In the genomic region with DNA sequence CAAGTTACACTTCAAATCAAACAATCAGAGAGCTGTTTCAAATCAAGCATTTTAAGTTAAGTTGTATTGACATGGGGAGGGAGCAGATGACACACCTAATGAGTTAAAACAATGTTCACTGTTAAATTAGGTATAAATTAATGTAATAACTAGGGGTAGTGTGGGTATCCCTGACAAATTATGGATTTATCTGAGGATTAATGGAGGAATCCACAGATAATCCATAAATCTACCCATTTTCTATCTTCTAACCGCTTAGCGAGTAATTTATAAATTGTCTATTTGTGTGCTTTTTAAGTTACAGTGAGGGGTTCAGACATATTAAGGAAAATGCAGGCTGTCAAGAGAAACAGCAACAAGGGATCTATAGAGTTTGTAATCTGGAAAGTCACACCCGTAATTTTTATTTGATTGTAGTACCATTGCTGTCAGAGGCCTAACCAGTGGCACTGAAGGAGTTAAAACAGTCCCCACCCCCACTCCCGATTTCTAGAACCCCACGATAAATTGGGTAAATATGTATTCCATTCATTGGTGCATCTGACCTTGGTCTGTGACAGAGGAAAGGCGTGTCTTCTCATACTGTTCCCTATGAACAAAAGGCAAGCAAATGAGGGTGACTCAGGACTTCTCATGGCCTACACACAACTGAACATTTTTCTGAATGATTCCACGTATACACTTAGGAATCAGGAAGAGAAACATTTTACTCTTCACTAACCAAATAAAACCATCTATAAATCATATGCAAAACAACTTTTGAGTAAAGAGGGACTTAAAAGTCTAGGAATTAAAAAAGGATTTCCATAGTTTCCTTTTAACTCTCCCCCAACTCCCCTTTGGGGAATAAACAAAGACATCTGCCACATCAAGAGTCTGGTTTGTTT, we compare ENCODE assay signal across 9 cellular contexts. TPM values are rescaled to one million over a fixed set of nuclear protein-coding genes. Genes with fewer than 3 reads are reported as not detected.
DNase-seq lines count a peak whose midpoint lies in the region; ATAC-seq, FAIRE-seq and TF ChIP-seq lines count a peak whose summit lies in the region.
"Had no signal": no experiment of that assay in that cellular context is flagged by ENCODE, and none has a peak within 500 bp of the region (broad histone marks: within the 10 kb centered on the region; RNA-seq: fewer than 3 reads in every experiment).

No MANE protein-coding gene starts in this region.

- peaks cover 6% of the 10 kb centered on the region; the same call in 1 of the 2 replicates for H4K20me1 ChIP-seq in SU-DHL-6 (ENCODE audit: low read depth, low read length)

- H3K4me3 Mint-ChIP-seq in activated CD4-positive, alpha-beta T cell treated with anti-CD3 and anti-CD28 coated beads, Interleukin-2, amount 10 ng/mL, durations not matched to agents 24 days and 14 days, result peak overlapping the region; percentile 89

- H3K9me3 ChIP-seq in SU-DHL-6 (ENCODE audit: insufficient read depth, low read length), result no peaks in the 10 kb centered on the region
- H3K9me3 ChIP-seq in effector memory CD4-positive, alpha-beta T cell (ENCODE audit: control insufficient read depth, low read length), result no peaks in the 10 kb centered on the region
- no peaks in the 10 kb centered on the region for H3K9me3 ChIP-seq in muscle layer of colon (ENCODE audit: low read length)

- no peak for ATAC-seq in HG02970 (IDR thresholded peaks at IDR 0.05; ENCODE audit: low FRiP score, unreplicated experiment)

- H3K27ac Mint-ChIP-seq in activated CD4-positive, alpha-beta T cell treated with anti-CD3 and anti-CD28 coated beads, Interleukin-2, amount 10 ng/mL, durations not matched to agents 24 days and 14 days, result peak overlapping the region; percentile 92

- TF ChIP-seq CTCF in SU-DHL-6 (IDR thresholded peaks at IDR 0.05; ENCODE audit: insufficient read depth, low read length, poor library complexity, severe bottlenecking), result no peak

- DNase-seq in activated CD4-positive, alpha-beta T cell treated with anti-CD3 and anti-CD28 coated beads, Interleukin-2, amount 10 ng/mL, durations not matched to agents 24 days and 14 days, result peak; percentile 76
- DNase-seq in activated CD4-positive, alpha-beta T cell treated with anti-CD3 and anti-CD28 coated beads for 1 hour, result no peak
- peak in 2 of 3 experiments; percentile 45 to 76 for DNase-seq in NCI-H1417 (lab: John Stamatoyannopoulos, UW)
- DNase-seq in effector memory CD4-positive, alpha-beta T cell, result no peak
- no peak for DNase-seq in urothelium cell line (ENCODE audit: low spot score)

- peaks cover 57% of the 10 kb centered on the region for H3K4me1 Mint-ChIP-seq in activated CD4-positive, alpha-beta T cell treated with anti-CD3 and anti-CD28 coated beads, Interleukin-2, amount 10 ng/mL, durations not matched to agents 24 days and 14 days

- peak overlapping the region; percentile 100 for H3K4me2 ChIP-seq in SU-DHL-6 (ENCODE audit: low read depth, low read length, poor library complexity, severe bottlenecking)

- H3K36me3 Mint-ChIP-seq in activated CD4-positive, alpha-beta T cell treated with anti-CD3 and anti-CD28 coated beads, Interleukin-2, amount 10 ng/mL, durations not matched to agents 24 days and 14 days (ENCODE audit: low read depth), result peaks cover 53% of the 10 kb centered on the region

- peaks cover 50% of the 10 kb centered on the region for H3K79me2 ChIP-seq in SU-DHL-6 (ENCODE audit: insufficient read depth, low read length)

- H3F3A ChIP-seq in SU-DHL-6 (ENCODE audit: insufficient read depth), result peaks cover 85% of the 10 kb centered on the region

- intact Hi-C loops in activated CD4-positive, alpha-beta T cell treated with anti-CD3 and anti-CD28 coated beads, Interleukin-2, amount 10 ng/mL, durations not matched to agents 24 days and 14 days (cut with micrococcal nuclease), result loop anchor here (2.0 to 10.0 kb wide), 3 partner anchors 472 to 1262 kb away; a partner anchor contains a TSS

- H2AFZ ChIP-seq in SU-DHL-6 (ENCODE audit: low read depth, low read length, severe bottlenecking), result no peak overlapping the region

- peaks cover 51% of the 10 kb centered on the region for H3K4me1 ChIP-seq in effector memory CD4-positive, alpha-beta T cell (ENCODE audit: control insufficient read depth, insufficient read depth, low read length, poor library complexity, severe bottlenecking)
- H3K4me1 ChIP-seq in muscle layer of colon (ENCODE audit: insufficient read depth, low read length), result peaks cover 47% of the 10 kb centered on the region

- H3K4me3 ChIP-seq in SU-DHL-6 (ENCODE audit: insufficient read depth, low read length, poor library complexity, severe bottlenecking) (no peak overlapping the region), muscle layer of colon (ENCODE audit: low read depth in 1 of 2, low read length in 2 of 2) (peak overlapping the region in 1 of 2 donors; percentile 38)
- peak overlapping the region; percentile 65 for H3K4me3 ChIP-seq in effector memory CD4-positive, alpha-beta T cell (ENCODE audit: insufficient read depth, low read depth, low read length, poor library complexity, severe bottlenecking)

- peak overlapping the region; percentile 4; the same call in 1 of the 2 replicates for H3K9ac ChIP-seq in SU-DHL-6 (ENCODE audit: low read length)
- peak overlapping the region; percentile 94 for H3K9ac ChIP-seq in muscle layer of colon (ENCODE audit: low read length)

- H3K27me3 ChIP-seq in SU-DHL-6 (ENCODE audit: low read length) (no peaks in the 10 kb centered on the region), muscle layer of colon (ENCODE audit: control insufficient read depth in 1 of 2, insufficient read depth in 2 of 2, low read length in 2 of 2) (no peaks in the 10 kb centered on the region)
- no peaks in the 10 kb centered on the region for H3K27me3 ChIP-seq in effector memory CD4-positive, alpha-beta T cell (replicated peaks; ENCODE audit: control insufficient read depth, insufficient read depth, low read length, poor library complexity, severe bottlenecking)

- H3K27me3 Mint-ChIP-seq in activated CD4-positive, alpha-beta T cell treated with anti-CD3 and anti-CD28 coated beads, Interleukin-2, amount 10 ng/mL, durations not matched to agents 24 days and 14 days, result no peaks in the 10 kb centered on the region

- peak; percentile 23 for FAIRE-seq in urothelium cell line (lab: Jason Lieb, UNC)
- FAIRE-seq: frontal cortex had no signal

- H3K36me3 ChIP-seq in SU-DHL-6 (ENCODE audit: low read length) (peaks cover 10% of the 10 kb centered on the region; the same call in 1 of the 2 replicates), muscle layer of colon (ENCODE audit: insufficient read depth, low read length) (peaks cover 30% of the 10 kb centered on the region)
- peaks cover 11% of the 10 kb centered on the region for H3K36me3 ChIP-seq in effector memory CD4-positive, alpha-beta T cell (ENCODE audit: control insufficient read depth, insufficient read depth, low read length)

- H3K9me3 Mint-ChIP-seq in activated CD4-positive, alpha-beta T cell treated with anti-CD3 and anti-CD28 coated beads, Interleukin-2, amount 10 ng/mL, durations not matched to agents 24 days and 14 days, result no peaks in the 10 kb centered on the region

- H3K9me2 ChIP-seq in SU-DHL-6 (replicated peaks; ENCODE audit: insufficient read depth, low read length), result no peaks in the 10 kb centered on the region

- peak overlapping the region; percentile 93 for H3K27ac ChIP-seq in SU-DHL-6 (ENCODE audit: low read depth, low read length)
- H3K27ac ChIP-seq in effector memory CD4-positive, alpha-beta T cell (ENCODE audit: insufficient read depth, low read length, poor library complexity, severe bottlenecking), result peak overlapping the region; percentile 98
- peak overlapping the region; percentile 90 for H3K27ac ChIP-seq in muscle layer of colon (ENCODE audit: low read depth, low read length)

RNA-seq across cellular contexts. Expression of a gene that starts 7.4 kb away (rescaled TPM):
- total RNA-seq in activated CD4-positive, alpha-beta T cell treated with anti-CD3 and anti-CD28 coated beads, Interleukin-2, amount 10 ng/mL, durations not matched to agents 24 days and 14 days, result 206 and 217 TPM in 2 replicates

Comparison
In these comparisons a context has a peak if more than half of its experiments do, and no peak if none do; other contexts are left out.
1. DNase-seq: peak in activated CD4-positive, alpha-beta T cell treated with anti-CD3 and anti-CD28 coated beads, Interleukin-2, amount 10 ng/mL, durations not matched to agents 24 days and 14 days (single experiment) and NCI-H1417 (2 of 3); none in activated CD4-positive, alpha-beta T cell treated with anti-CD3 and anti-CD28 coated beads for 1 hour (single experiment), effector memory CD4-positive, alpha-beta T cell (0 of 3) and urothelium cell line (single experiment).
2. Peak in every context shown above with its lines, with median percentiles within 50 percentile points of each other: H3K27ac ChIP-seq.